ENCODE assay signal across 30 cellular contexts in genomic region chr4:99578679-99579078, GRCh38. TPM values are rescaled to one million over a fixed set of nuclear protein-coding genes. Genes with fewer than 3 reads are reported as not detected.
"Had no signal": no experiment of that assay in that cellular context is flagged by ENCODE, and none has a peak within 500 bp of the region (broad histone marks: within the 10 kb centered on the region; RNA-seq: fewer than 3 reads in every experiment).

No MANE protein-coding gene starts in this region.

- DNase-seq: naive B cell; naive thymus-derived CD8-positive, alpha-beta T cell; nephron progenitor cell; nucleus accumbens; pancreas; psoas muscle; right cardiac atrium; spleen; stimulated activated CD4-positive, alpha-beta T cell treated with anti-CD3 and anti-CD28 coated beads, Interleukin-12 subunit alpha, Interleukin-12 subunit beta, amount 100 ng/mL, for 4 hours; stimulated activated CD4-positive, alpha-beta T cell treated with anti-CD3 and anti-CD28 coated beads, Interleukin-1b, Interleukin-23, amount 100 ng/mL, for 48 hours; stimulated activated CD4-positive, alpha-beta T cell treated with anti-CD3 and anti-CD28 coated beads, Interleukin-4, amount 100 ng/mL, for 24 hours; stimulated activated naive CD4-positive, alpha-beta T cell; stimulated activated naive CD8-positive, alpha-beta T cell treated with anti-CD3 and anti-CD28 coated beads, Interleukin-15, amount 100 ng/mL, for 72 hours; stimulated activated naive CD8-positive, alpha-beta T cell treated with anti-CD3 and anti-CD28 coated beads, Interleukin-15, Interleukin-2, amounts not matched to agents 100 U/mL and 50 U/mL, for 24 hours; substantia nigra; testis; tibial artery; transverse colon; upper lobe of right lung; uterus had no signal

- ATAC-seq: naive thymus-derived CD8-positive, alpha-beta T cell; natural killer cell treated with Interleukin-12 subunit alpha and Interleukin-12 subunit beta and Interleukin-15 and Interleukin-18, amount 100 ng/mL, for 72 hours; pancreas; psoas muscle; right cardiac atrium; sciatic nerve; stimulated activated effector memory CD8-positive, alpha-beta T cell treated with anti-CD3 and anti-CD28 coated beads, Interleukin-12 subunit alpha, Interleukin-12 subunit beta, amount 100 ng/mL, for 72 hours; stimulated activated naive CD8-positive, alpha-beta T cell treated with anti-CD3 and anti-CD28 coated beads, Interleukin-15, amount 100 ng/mL, for 72 hours; stimulated activated naive CD8-positive, alpha-beta T cell treated with anti-CD3 and anti-CD28 coated beads, Interleukin-15, Interleukin-2, amounts not matched to agents 100 U/mL and 50 U/mL, for 24 hours; upper lobe of right lung had no signal

- H3K4me1 ChIP-seq: pancreas, suprapubic skin, testis, upper lobe of right lung, uterus had no signal

- H3K27ac ChIP-seq: neutrophil, pancreas, psoas muscle, skin epidermis, spleen, suprapubic skin, testis, tibial artery, transverse colon, upper lobe of right lung, uterus had no signal

- H3K27me3 ChIP-seq: pancreas, testis, tibial artery, transverse colon, upper lobe of right lung, uterus had no signal

- H3K36me3 ChIP-seq: neutrophil, pancreas, spleen, suprapubic skin, tibial artery, transverse colon, upper lobe of right lung, uterus had no signal

- H3K9me3 ChIP-seq: neutrophil, pancreas, psoas muscle, spleen, suprapubic skin, testis, tibial artery, transverse colon, upper lobe of right lung, uterus had no signal

- H3K4me3 ChIP-seq: pancreas, psoas muscle, skin epidermis, spleen, suprapubic skin, testis, tibial artery, transverse colon, upper lobe of right lung, uterus had no signal

RNA-seq across cellular contexts. Expression of gene MTTP, which starts 4.1 kb away (rescaled TPM):
- total RNA-seq: omental fat pad, osteocyte, posterior vena cava, renal cortical epithelial cell had no signal
- polyA plus RNA-seq: naive thymus-derived CD8-positive, alpha-beta T cell had no signal
